Comparison of ENCODE assay signal across 8 cellular contexts in the genomic region with DNA sequence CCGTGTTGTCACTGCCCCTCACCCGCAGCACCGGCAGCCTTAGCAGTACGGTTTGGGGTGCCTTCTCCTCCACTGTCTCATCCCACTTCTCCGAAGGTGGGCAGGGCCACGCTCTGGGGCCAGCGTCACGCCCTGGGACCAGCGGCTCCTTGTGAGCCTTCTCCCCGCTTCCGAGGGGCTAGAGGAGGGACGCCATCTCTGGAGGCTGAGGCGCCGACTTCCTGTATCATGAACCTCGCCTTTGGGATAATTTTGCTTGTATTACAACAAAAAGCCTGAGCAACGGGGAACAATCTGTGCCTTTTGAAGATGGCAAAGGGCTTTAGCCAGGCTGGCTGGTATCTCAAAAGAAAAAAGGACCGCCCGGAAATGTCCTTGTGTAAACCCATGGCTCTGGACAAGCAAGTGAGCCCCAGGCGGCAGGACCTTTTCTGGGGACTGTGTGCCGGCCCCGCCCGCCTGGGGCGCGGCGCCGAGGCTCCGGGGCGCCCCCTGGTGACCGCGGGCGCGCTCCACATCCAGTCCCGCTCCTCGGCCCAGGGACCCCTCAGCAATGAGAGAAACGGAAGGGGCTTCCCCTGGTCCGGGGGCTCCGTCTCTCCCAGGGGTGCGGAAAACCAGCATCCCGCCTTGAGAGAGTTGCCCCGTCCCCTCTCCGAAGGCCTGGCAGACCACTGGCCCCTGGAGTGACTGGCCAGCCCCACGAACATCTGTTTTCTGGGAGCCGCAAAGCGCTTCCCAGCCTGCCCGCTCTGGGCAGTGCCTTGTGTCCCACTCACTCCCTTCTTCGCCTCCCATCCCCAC. TPM values are rescaled to one million over a fixed set of nuclear protein-coding genes. Genes with fewer than 3 reads are reported as not detected.
DNase-seq lines count a peak whose midpoint lies in the region; ATAC-seq and TF ChIP-seq lines count a peak whose summit lies in the region.

No MANE protein-coding gene starts in this region.

- H3K4me3 Mint-ChIP-seq in neural progenitor cell: no peak overlapping the region

- no peaks in the 10 kb centered on the region for H3F3A ChIP-seq in neural progenitor cell (ENCODE audit: low read depth)

- H3K27me3 ChIP-seq in neural progenitor cell (peaks cover 23% of the 10 kb centered on the region), thymus (ENCODE audit: control insufficient read depth, insufficient read depth) (no peaks in the 10 kb centered on the region)

- no peak overlapping the region; the same call in 1 of the 2 replicates for H3K27ac ChIP-seq in C4-2B
- H3K27ac ChIP-seq in neural progenitor cell: no peak overlapping the region
- peak overlapping the region; percentile 6 for H3K27ac ChIP-seq in thymus (ENCODE audit: low read depth)

- no peaks in the 10 kb centered on the region for H3K9me3 ChIP-seq in neural progenitor cell (ENCODE audit: low read depth)
- no peaks in the 10 kb centered on the region for H3K9me3 ChIP-seq in thymus (ENCODE audit: control insufficient read depth)

- 10% methylated on average over 46 of the region's 46 CpGs for WGBS in thymus

- peaks cover 12% of the 10 kb centered on the region for H3K27me3 Mint-ChIP-seq in neural progenitor cell (ENCODE audit: insufficient read depth, low read depth)

- H3K4me1 ChIP-seq in neural progenitor cell (peaks cover 31% of the 10 kb centered on the region), thymus (ENCODE audit: control insufficient read depth, insufficient read depth, low read length) (peaks cover 5% of the 10 kb centered on the region)

- H4K20me1 ChIP-seq in neural progenitor cell (ENCODE audit: low read depth): no peaks in the 10 kb centered on the region

- peak; percentile 76 for DNase-seq in RPMI7951 (ENCODE audit: low read depth)
- peak; percentile 61 for DNase-seq in activated gamma-delta T cell treated with Interleukin-2 at 50 U/mL for 16 hours
- DNase-seq in foreskin melanocyte: peak; percentile 60
- peak; percentile 79 for DNase-seq in neural progenitor cell (ENCODE audit: low spot score)

- TF ChIP-seq CTCF in C4-2B (conservative IDR thresholded peaks at IDR 0.05): peak; percentile 98
- TF ChIP-seq CTCF in neural progenitor cell (IDR thresholded peaks at IDR 0.05): peak; percentile 93

- H3K36me3 ChIP-seq in neural progenitor cell (no peaks in the 10 kb centered on the region), thymus (ENCODE audit: control insufficient read depth, insufficient read depth) (no peaks in the 10 kb centered on the region)

- peak overlapping the region; percentile 86 for H3K4me2 ChIP-seq in neural progenitor cell

- H3K9ac ChIP-seq in neural progenitor cell: no peak overlapping the region

- no peaks in the 10 kb centered on the region for H3K79me2 ChIP-seq in neural progenitor cell (ENCODE audit: low read depth)

- ATAC-seq in GM19043 (IDR thresholded peaks at IDR 0.05; ENCODE audit: low read depth, unreplicated experiment) (peak; percentile 73), HG03175 (IDR thresholded peaks at IDR 0.05; ENCODE audit: unreplicated experiment) (peak; percentile 84)

- no peak overlapping the region for H3K27ac Mint-ChIP-seq in neural progenitor cell

- H2AFZ ChIP-seq in neural progenitor cell (replicated peaks): peak overlapping the region; percentile 91

- H3K4me3 ChIP-seq in neural progenitor cell (peak overlapping the region; percentile 50), thymus (ENCODE audit: low read length) (peak overlapping the region; percentile 48)

- H3K4me1 Mint-ChIP-seq in neural progenitor cell: peaks cover 34% of the 10 kb centered on the region

- no peaks in the 10 kb centered on the region for H3K9me3 Mint-ChIP-seq in neural progenitor cell

- H3K36me3 Mint-ChIP-seq in neural progenitor cell: peaks cover 11% of the 10 kb centered on the region

RNA-seq across cellular contexts. Expression of gene DEPP1, which starts 3.8 kb away (rescaled TPM):
- 14.5 and 16.5 TPM in 2 replicates for total RNA-seq in RPMI7951 (2014; rRNA removed; shearing (Covaris generic))
- total RNA-seq in neural progenitor cell (ENCODE audit: low replicate concordance): 0.71 TPM in 1 of 2 replicates, not detected in the other
- polyA plus RNA-seq in thymus: 51.6 TPM

RNA-seq across cellular contexts. Expression of gene RASSF4, which starts 15.2 kb away (rescaled TPM):
- total RNA-seq in RPMI7951 (2014; rRNA removed; shearing (Covaris generic)): 6.8 and 11.1 TPM in 2 replicates
- total RNA-seq in neural progenitor cell (ENCODE audit: low replicate concordance): 3.1 and 9.7 TPM in 2 replicates
- 50.0 TPM for polyA plus RNA-seq in thymus

RNA-seq across cellular contexts. Expression of gene ZNF22, which starts 25.9 kb away (rescaled TPM):
- 32.5 and 47.1 TPM in 2 replicates for total RNA-seq in RPMI7951 (2014; rRNA removed; shearing (Covaris generic))
- total RNA-seq in neural progenitor cell (ENCODE audit: low replicate concordance): 60.2 and 81.0 TPM in 2 replicates
- 51.7 TPM for polyA plus RNA-seq in thymus
